Comparison of ENCODE assay signal across 1 cellular context in the genomic region with DNA sequence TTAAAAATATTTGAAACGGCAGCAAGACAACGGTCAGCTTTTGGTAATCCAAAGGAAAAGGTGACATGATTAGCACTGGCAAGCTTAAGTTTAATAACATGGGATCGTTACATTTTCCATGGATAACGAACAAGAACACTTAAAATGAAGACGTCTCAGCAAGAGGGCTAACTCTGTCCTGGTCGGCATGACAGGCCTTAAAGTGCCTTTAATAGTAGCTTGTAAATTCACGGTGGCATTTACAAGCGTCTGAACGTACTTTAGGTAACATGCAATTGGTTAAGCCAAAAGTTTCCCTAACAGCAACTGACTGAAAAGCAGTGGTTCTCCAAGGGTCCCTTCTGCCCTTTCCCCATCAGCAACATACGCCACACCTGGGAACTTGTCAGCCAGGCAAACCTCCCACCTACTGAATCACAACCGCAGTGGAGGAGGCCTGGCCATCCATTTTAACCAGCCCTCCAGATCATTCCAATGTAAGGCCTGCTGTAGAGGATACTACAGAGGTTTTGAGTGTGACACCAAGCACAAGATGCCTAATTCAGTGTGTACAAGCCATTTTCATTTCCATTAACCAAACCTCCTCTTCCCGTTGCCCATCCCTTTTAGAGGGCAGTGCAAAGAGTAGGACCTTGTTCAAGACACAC.
A peak's percentile ranks its signal among the peaks of the same experiment; 100 is the strongest.
TF ChIP-seq lines count a peak whose summit lies in the region.

No MANE protein-coding gene starts in this region.

TF ChIP-seq in HEK293T, 16 proteins besides CTCF, POLR2A, EP300 and RAD21 (continued from another document):
- TF ChIP-seq, protein P1, sequence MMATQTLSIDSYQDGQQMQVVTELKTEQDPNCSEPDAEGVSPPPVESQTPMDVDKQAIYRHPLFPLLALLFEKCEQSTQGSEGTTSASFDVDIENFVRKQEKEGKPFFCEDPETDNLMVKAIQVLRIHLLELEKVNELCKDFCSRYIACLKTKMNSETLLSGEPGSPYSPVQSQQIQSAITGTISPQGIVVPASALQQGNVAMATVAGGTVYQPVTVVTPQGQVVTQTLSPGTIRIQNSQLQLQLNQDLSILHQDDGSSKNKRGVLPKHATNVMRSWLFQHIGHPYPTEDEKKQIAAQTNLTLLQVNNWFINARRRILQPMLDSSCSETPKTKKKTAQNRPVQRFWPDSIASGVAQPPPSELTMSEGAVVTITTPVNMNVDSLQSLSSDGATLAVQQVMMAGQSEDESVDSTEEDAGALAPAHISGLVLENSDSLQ (IDR thresholded peaks at IDR 0.05): peak; percentile 93
- TF ChIP-seq CTBP1 (IDR thresholded peaks at IDR 0.05; ENCODE audit: borderline replicate concordance) (peak; percentile 42; the same call in 1 of the 2 replicates), HDGF (IDR thresholded peaks at IDR 0.05; ENCODE audit: borderline replicate concordance) (no peak), ZNF384 (IDR thresholded peaks at IDR 0.05) (no peak), FOXK2 (IDR thresholded peaks at IDR 0.05) (no peak)
